7 cellular contexts compared by ENCODE assay signal in the genomic region with DNA sequence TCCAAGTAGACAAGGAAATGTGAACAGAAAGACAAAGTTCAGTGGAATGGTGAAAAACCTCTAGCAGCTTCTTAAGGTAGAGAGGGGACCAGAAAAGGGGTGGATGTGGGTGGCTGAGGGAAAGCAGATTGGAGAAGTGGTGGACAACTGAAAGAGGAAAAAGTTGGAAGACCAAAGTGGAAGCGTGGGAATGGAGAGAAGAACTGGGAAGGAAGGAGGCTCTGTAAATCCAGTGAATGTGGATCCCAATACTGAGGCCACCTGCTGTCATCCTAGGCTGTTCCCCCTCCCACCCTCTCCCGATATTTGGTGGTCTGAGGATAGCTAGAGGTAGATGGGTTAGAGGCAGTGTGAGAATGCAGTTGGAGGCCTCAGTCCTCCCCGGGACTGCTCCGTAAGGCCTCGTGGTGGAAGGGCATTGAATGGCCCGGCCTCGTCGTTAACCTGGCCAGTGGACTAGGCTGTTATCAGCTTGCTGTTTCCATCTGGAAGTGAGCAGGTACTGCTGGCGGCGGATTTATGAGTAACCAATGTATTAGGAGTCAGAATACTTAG. TPM values are rescaled to one million over a fixed set of nuclear protein-coding genes. Genes with fewer than 3 reads are reported as not detected.
A peak's percentile ranks its signal among the peaks of the same experiment; 100 is the strongest.
DNase-seq lines count a peak whose midpoint lies in the region; ATAC-seq and TF ChIP-seq lines count a peak whose summit lies in the region.

No MANE protein-coding gene starts in this region.

- H3K27me3 ChIP-seq in GM23338 (ENCODE audit: insufficient read depth) (no peaks in the 10 kb centered on the region), PC-3 (ENCODE audit: low read length) (no peaks in the 10 kb centered on the region), mucosa of stomach (ENCODE audit: control insufficient read depth, insufficient read depth, low read length) (no peaks in the 10 kb centered on the region)
- no peaks in the 10 kb centered on the region for H3K27me3 ChIP-seq in effector memory CD4-positive, alpha-beta T cell (replicated peaks; ENCODE audit: control insufficient read depth, insufficient read depth, low read length, poor library complexity, severe bottlenecking)

- peaks cover 17% of the 10 kb centered on the region for H3K4me1 Mint-ChIP-seq in GM23338

- no peaks in the 10 kb centered on the region for H3K9me3 Mint-ChIP-seq in GM23338

- H3F3A ChIP-seq in GM23338 (replicated peaks; ENCODE audit: low read depth) (peaks cover 18% of the 10 kb centered on the region; the same call in 1 of the 2 replicates), PC-3 (ENCODE audit: low read length, unreplicated experiment) (no peaks in the 10 kb centered on the region)

- H3K9me2 ChIP-seq in GM23338 (ENCODE audit: insufficient read depth) (no peaks in the 10 kb centered on the region), PC-3 (replicated peaks; ENCODE audit: low read length) (no peaks in the 10 kb centered on the region)

- TF ChIP-seq CTCF in GM23338 (conservative IDR thresholded peaks at IDR 0.05; ENCODE audit: low read depth in 2 of 2) (no peak), PC-3 (conservative IDR thresholded peaks at IDR 0.05; ENCODE audit: low read depth, low read length) (no peak)

- H4K20me1 ChIP-seq in GM23338 (replicated peaks; ENCODE audit: insufficient read depth) (no peaks in the 10 kb centered on the region), PC-3 (ENCODE audit: low read length) (no peaks in the 10 kb centered on the region)

- peaks cover 2% of the 10 kb centered on the region for H3K27me3 Mint-ChIP-seq in GM23338 (ENCODE audit: insufficient read depth, low read depth, poor library complexity)

- H2AFZ ChIP-seq in GM23338, result peak overlapping the region; percentile 43
- peak overlapping the region; percentile 79 for H2AFZ ChIP-seq in PC-3 (ENCODE audit: low read length)

- no TSS peak for BruUV-seq in PC-3 (replicated peaks; lab: Mats Ljungman, UMichigan)

- peaks cover 16% of the 10 kb centered on the region; the same call in 1 of the 2 replicates for H3K79me2 ChIP-seq in GM23338 (replicated peaks; ENCODE audit: insufficient read depth)
- no peaks in the 10 kb centered on the region for H3K79me2 ChIP-seq in PC-3 (ENCODE audit: low read length)

- H3K4me2 ChIP-seq in GM23338 (peak overlapping the region; percentile 86), PC-3 (ENCODE audit: low read length) (peak overlapping the region; percentile 80)

- peaks cover 22% of the 10 kb centered on the region for H3K4me1 ChIP-seq in GM23338 (ENCODE audit: insufficient read depth)
- no peaks in the 10 kb centered on the region for H3K4me1 ChIP-seq in PC-3 (ENCODE audit: insufficient read depth, low read length)
- H3K4me1 ChIP-seq in effector memory CD4-positive, alpha-beta T cell (ENCODE audit: control insufficient read depth, insufficient read depth, low read length, poor library complexity, severe bottlenecking), result peaks cover 13% of the 10 kb centered on the region
- H3K4me1 ChIP-seq in mucosa of stomach (ENCODE audit: control insufficient read depth, insufficient read depth, low read length), result peaks cover 14% of the 10 kb centered on the region

- H3K9ac ChIP-seq in PC-3 (ENCODE audit: low read length), result peak overlapping the region; percentile 59
- H3K9ac ChIP-seq in mucosa of stomach (ENCODE audit: low read length), result peak overlapping the region; percentile 92

- no peaks in the 10 kb centered on the region for H3K36me3 ChIP-seq in GM23338 (ENCODE audit: insufficient read depth)
- no peaks in the 10 kb centered on the region for H3K36me3 ChIP-seq in PC-3 (ENCODE audit: low read depth, low read length)
- H3K36me3 ChIP-seq in effector memory CD4-positive, alpha-beta T cell (ENCODE audit: control insufficient read depth, insufficient read depth, low read length), result no peaks in the 10 kb centered on the region
- no peaks in the 10 kb centered on the region for H3K36me3 ChIP-seq in mucosa of stomach (ENCODE audit: control insufficient read depth, insufficient read depth, low read length)

- H3K9me3 ChIP-seq in PC-3 (ENCODE audit: low read length), result no peaks in the 10 kb centered on the region
- no peaks in the 10 kb centered on the region for H3K9me3 ChIP-seq in effector memory CD4-positive, alpha-beta T cell (ENCODE audit: control insufficient read depth, low read length)
- no peaks in the 10 kb centered on the region for H3K9me3 ChIP-seq in mucosa of stomach (ENCODE audit: control insufficient read depth, low read length)

- CTCF ChIA-PET in PC-3 (lab: Charles Lee), result interaction anchor here (0.5 kb wide), 1 partner anchor 8 kb away, joined by 7 read pairs; no protein-coding TSS in a partner anchor

- H3K4me3 ChIP-seq in GM23338, result peak overlapping the region; percentile 63
- H3K4me3 ChIP-seq in PC-3 (ENCODE audit: low read length), result peak overlapping the region; percentile 66
- H3K4me3 ChIP-seq in effector memory CD4-positive, alpha-beta T cell (ENCODE audit: insufficient read depth, low read depth, low read length, poor library complexity, severe bottlenecking), result peak overlapping the region; percentile 97
- peak overlapping the region; percentile 97 for H3K4me3 ChIP-seq in mucosa of stomach (ENCODE audit: low read length)

- DNase-seq in GM23338 (ENCODE audit: low spot score), result peak; percentile 44
- DNase-seq in PC-3, result no peak
- DNase-seq in effector memory CD4-positive, alpha-beta T cell, result no peak
- DNase-seq in SIG-M5 (lab: John Stamatoyannopoulos, UW), result no peak
- DNase-seq in kidney glomerular epithelial cell (lab: John Stamatoyannopoulos, UW), result no peak

- H3K27ac ChIP-seq in GM23338 (ENCODE audit: low read depth), result peak overlapping the region; percentile 95
- H3K27ac ChIP-seq in PC-3 (ENCODE audit: low read length), result no peak overlapping the region
- peak overlapping the region; percentile 91 for H3K27ac ChIP-seq in effector memory CD4-positive, alpha-beta T cell (ENCODE audit: insufficient read depth, low read length, poor library complexity, severe bottlenecking)

- peak overlapping the region; percentile 92 for H3K27ac Mint-ChIP-seq in GM23338

- POLR2A ChIA-PET in PC-3 (lab: Charles Lee; ENCODE audit: unreplicated experiment), result interaction anchor here (0.6 kb wide), 1 partner anchor 20 kb away, joined by 3 read pairs; a partner anchor contains a TSS

- H3K4me3 Mint-ChIP-seq in GM23338, result peak overlapping the region; percentile 75

- intact Hi-C loops in PC-3 (cut with micrococcal nuclease), result no loop called here

- H3K36me3 Mint-ChIP-seq in GM23338 (ENCODE audit: low read depth), result no peaks in the 10 kb centered on the region

- ATAC-seq in GM23338 (peak; percentile 35), PC-3 (no peak), HG03097 (IDR thresholded peaks at IDR 0.05; ENCODE audit: low FRiP score, unreplicated experiment) (no peak)

TF ChIP-seq in GM23338, 12 proteins besides CTCF, POLR2A, EP300 and RAD21:
- TF ChIP-seq POLR2AphosphoS5 (IDR thresholded peaks at IDR 0.05; ENCODE audit: low read depth) (no peak), CREB1 (CRISPR knock-in tag; IDR thresholded peaks at IDR 0.05; ENCODE audit: low read depth) (no peak), JUNB (IDR thresholded peaks at IDR 0.05; ENCODE audit: unreplicated experiment) (no peak), STAT1 (IDR thresholded peaks at IDR 0.05; ENCODE audit: unreplicated experiment) (no peak), ZNF331 (CRISPR knock-in tag; IDR thresholded peaks at IDR 0.05; ENCODE audit: low read depth) (no peak), ZNF114 (CRISPR knock-in tag; IDR thresholded peaks at IDR 0.05) (no peak)
- TF ChIP-seq, protein P1, sequence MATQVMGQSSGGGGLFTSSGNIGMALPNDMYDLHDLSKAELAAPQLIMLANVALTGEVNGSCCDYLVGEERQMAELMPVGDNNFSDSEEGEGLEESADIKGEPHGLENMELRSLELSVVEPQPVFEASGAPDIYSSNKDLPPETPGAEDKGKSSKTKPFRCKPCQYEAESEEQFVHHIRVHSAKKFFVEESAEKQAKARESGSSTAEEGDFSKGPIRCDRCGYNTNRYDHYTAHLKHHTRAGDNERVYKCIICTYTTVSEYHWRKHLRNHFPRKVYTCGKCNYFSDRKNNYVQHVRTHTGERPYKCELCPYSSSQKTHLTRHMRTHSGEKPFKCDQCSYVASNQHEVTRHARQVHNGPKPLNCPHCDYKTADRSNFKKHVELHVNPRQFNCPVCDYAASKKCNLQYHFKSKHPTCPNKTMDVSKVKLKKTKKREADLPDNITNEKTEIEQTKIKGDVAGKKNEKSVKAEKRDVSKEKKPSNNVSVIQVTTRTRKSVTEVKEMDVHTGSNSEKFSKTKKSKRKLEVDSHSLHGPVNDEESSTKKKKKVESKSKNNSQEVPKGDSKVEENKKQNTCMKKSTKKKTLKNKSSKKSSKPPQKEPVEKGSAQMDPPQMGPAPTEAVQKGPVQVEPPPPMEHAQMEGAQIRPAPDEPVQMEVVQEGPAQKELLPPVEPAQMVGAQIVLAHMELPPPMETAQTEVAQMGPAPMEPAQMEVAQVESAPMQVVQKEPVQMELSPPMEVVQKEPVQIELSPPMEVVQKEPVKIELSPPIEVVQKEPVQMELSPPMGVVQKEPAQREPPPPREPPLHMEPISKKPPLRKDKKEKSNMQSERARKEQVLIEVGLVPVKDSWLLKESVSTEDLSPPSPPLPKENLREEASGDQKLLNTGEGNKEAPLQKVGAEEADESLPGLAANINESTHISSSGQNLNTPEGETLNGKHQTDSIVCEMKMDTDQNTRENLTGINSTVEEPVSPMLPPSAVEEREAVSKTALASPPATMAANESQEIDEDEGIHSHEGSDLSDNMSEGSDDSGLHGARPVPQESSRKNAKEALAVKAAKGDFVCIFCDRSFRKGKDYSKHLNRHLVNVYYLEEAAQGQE (IDR thresholded peaks at IDR 0.05; ENCODE audit: unreplicated experiment), result no peak

RNA-seq across cellular contexts. Expression of a gene that starts 0.8 kb away (rescaled TPM):
- 2.6 and 3.0 TPM in 2 replicates for total RNA-seq in GM23338 (2014; rRNA removed; shearing (Covaris generic))
- 3.9 and 4.0 TPM in 2 replicates for polyA plus RNA-seq in GM23338 (2016; fragmentation: Nextera tagmentation; extraction: Ambion mirVana)
- 0.17 and 6.9 TPM in 2 replicates for total RNA-seq in PC-3 (2014; rRNA removed)

RNA-seq across cellular contexts. Expression of a gene that starts 19.9 kb away (rescaled TPM):
- total RNA-seq in GM23338 (2014; rRNA removed; shearing (Covaris generic)), result 21.1 and 39.9 TPM in 2 replicates
- polyA plus RNA-seq in GM23338 (2016; fragmentation: Nextera tagmentation; extraction: Ambion mirVana), result 30.2 and 35.8 TPM in 2 replicates
- 56.1 and 57.4 TPM in 2 replicates for total RNA-seq in PC-3 (2014; rRNA removed)

RNA-seq across cellular contexts. Expression of a gene that starts 45.7 kb away (rescaled TPM):
- 30.5 and 30.9 TPM in 2 replicates for total RNA-seq in GM23338 (2014; rRNA removed; shearing (Covaris generic))
- polyA plus RNA-seq in GM23338 (2016; fragmentation: Nextera tagmentation; extraction: Ambion mirVana), result 14.3 and 15.2 TPM in 2 replicates
- total RNA-seq in PC-3 (2014; rRNA removed), result 23.2 and 27.3 TPM in 2 replicates

RNA-seq across cellular contexts. Expression of a gene that starts 51.5 kb away (rescaled TPM):
- 7.1 and 8.2 TPM in 2 replicates for total RNA-seq in GM23338 (2014; rRNA removed; shearing (Covaris generic))
- polyA plus RNA-seq in GM23338 (2016; fragmentation: Nextera tagmentation; extraction: Ambion mirVana), result 3.9 and 4.7 TPM in 2 replicates
- 55.3 and 62.5 TPM in 2 replicates for total RNA-seq in PC-3 (2014; rRNA removed)
